In genomic region chr11:83364500-83365059, GRCh38 we compare ENCODE assay signal across 2 cellular contexts.
A peak's percentile ranks its signal among the peaks of the same experiment; 100 is the strongest.
TF ChIP-seq lines count a peak whose summit lies in the region.

No MANE protein-coding gene starts in this region.

TF ChIP-seq in GM23338, 12 proteins besides CTCF, POLR2A, EP300 and RAD21 (continued from another document):
- TF ChIP-seq ZNF462 (CRISPR knock-in tag; IDR thresholded peaks at IDR 0.05) = no peak
- no peak for TF ChIP-seq EZH2phosphoT487 (IDR thresholded peaks at IDR 0.05; ENCODE audit: unreplicated experiment)
- TF ChIP-seq NANOG (IDR thresholded peaks at IDR 0.05; ENCODE audit: borderline replicate concordance) = 0 out of 2 replicates have a peak, but pooled peaks have one; percentile 3
- no peak for TF ChIP-seq ZNF114 (CRISPR knock-in tag; IDR thresholded peaks at IDR 0.05)

TF ChIP-seq in WTC11, 78 proteins besides CTCF, POLR2A, EP300 and RAD21 (continued from another document):
- TF ChIP-seq ZSCAN18 (CRISPR knock-in tag; IDR thresholded peaks at IDR 0.05) (no peak), AFF4 (CRISPR knock-in tag; IDR thresholded peaks at IDR 0.05; ENCODE audit: borderline replicate concordance) (no peak), USF2 (CRISPR knock-in tag; IDR thresholded peaks at IDR 0.05) (no peak)
